20 cellular contexts compared by ENCODE assay signal in genomic region chr11:113651018-113651417, GRCh38. TPM values are rescaled to one million over a fixed set of nuclear protein-coding genes. Genes with fewer than 3 reads are reported as not detected.
"Had no signal": no experiment of that assay in that cellular context is flagged by ENCODE, and none has a peak within 500 bp of the region (broad histone marks: within the 10 kb centered on the region; RNA-seq: fewer than 3 reads in every experiment).

No MANE protein-coding gene starts in this region.

- H3K27me3 ChIP-seq: esophagus squamous epithelium, gastroesophageal sphincter, ovary, stomach, vagina had no signal

- H3K36me3 Mint-ChIP-seq: natural killer cell had no signal

- H3K4me1 ChIP-seq: esophagus squamous epithelium, gastroesophageal sphincter, stomach, vagina had no signal

- H3K27ac ChIP-seq: esophagus squamous epithelium, gastroesophageal sphincter, ovary, stomach, thoracic aorta, vagina had no signal

- H3K36me3 ChIP-seq: esophagus squamous epithelium, gastroesophageal sphincter, ovary, stomach, thoracic aorta, vagina had no signal

- ATAC-seq: effector memory CD8-positive, alpha-beta T cell; gastroesophageal sphincter; left lobe of liver; mucosa of descending colon; natural killer cell; right cardiac atrium had no signal

- H3K4me3 Mint-ChIP-seq: dendritic cell treated with granulocyte-macrophage colony-stimulating factor and Interleukin-4, amounts not matched to agents 40 ng/mL and 50 ng/mL, for 4 days; effector memory CD8-positive, alpha-beta T cell; natural killer cell; neural crest cell had no signal

- DNase-seq: effector memory CD8-positive, alpha-beta T cell; esophagus squamous epithelium; foreskin fibroblast; glutamatergic neuron; mucosa of descending colon; natural killer cell; ovary; right cardiac atrium; small intestine; stimulated activated CD4-positive, alpha-beta T cell treated with anti-CD3 and anti-CD28 coated beads, Interleukin-12 subunit alpha, Interleukin-12 subunit beta, amount 100 ng/mL, for 4 hours; stimulated activated naive CD4-positive, alpha-beta T cell; stomach; trophoblast cell had no signal

- H3K4me3 ChIP-seq: esophagus squamous epithelium, gastroesophageal sphincter, mucosa of descending colon, ovary, stomach, thoracic aorta, vagina had no signal

- H3K27ac Mint-ChIP-seq: dendritic cell treated with granulocyte-macrophage colony-stimulating factor and Interleukin-4, amounts not matched to agents 40 ng/mL and 50 ng/mL, for 4 days; effector memory CD8-positive, alpha-beta T cell; natural killer cell; progenitor cell of endocrine pancreas had no signal

- H3K4me1 Mint-ChIP-seq: natural killer cell, neural crest cell had no signal

- H3K9me3 ChIP-seq: esophagus squamous epithelium, mucosa of descending colon, thoracic aorta had no signal

RNA-seq across cellular contexts. Expression of gene TMPRSS5, which starts 55.1 kb away (rescaled TPM):
- total RNA-seq: vagina had no signal
